Comparison of ENCODE assay signal across 2 cellular contexts in the genomic region with DNA sequence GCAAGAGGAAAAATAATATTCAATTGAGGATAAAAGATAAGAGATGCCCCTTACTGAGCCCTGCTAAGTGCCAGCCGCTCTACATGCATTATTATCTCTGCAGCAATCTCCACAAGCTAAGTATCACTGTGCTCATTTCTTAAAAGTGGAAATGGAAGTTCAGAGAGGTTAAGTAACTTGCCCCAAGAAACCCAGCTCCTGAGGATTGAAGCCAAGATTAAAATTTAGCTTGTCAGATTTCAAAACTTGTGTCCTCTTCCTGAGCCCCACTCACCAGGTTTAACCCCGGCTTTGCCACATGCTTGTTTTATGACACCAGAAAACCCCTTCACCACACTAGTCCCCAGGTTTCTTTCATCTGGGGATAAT.
TF ChIP-seq lines count a peak whose summit lies in the region.

No MANE protein-coding gene starts in this region.

TF ChIP-seq in A549, 52 proteins besides CTCF, POLR2A, EP300 and RAD21:
- TF ChIP-seq HMGXB4 (CRISPR knock-in tag; IDR thresholded peaks at IDR 0.05; ENCODE audit: borderline replicate concordance) (no peak), MAFK (IDR thresholded peaks at IDR 0.05; ENCODE audit: partially characterized antibody) (no peak), RCOR1 (IDR thresholded peaks at IDR 0.05; ENCODE audit: low read depth, low read length) (no peak), EHF (CRISPR knock-in tag; IDR thresholded peaks at IDR 0.05) (no peak), HOXB13 (CRISPR knock-in tag; IDR thresholded peaks at IDR 0.05; ENCODE audit: low read depth) (no peak), CHD2 (IDR thresholded peaks at IDR 0.05; ENCODE audit: low read length, partially characterized antibody) (no peak), HOXB5 (CRISPR knock-in tag; IDR thresholded peaks at IDR 0.05) (no peak), MAX (IDR thresholded peaks at IDR 0.05) (no peak), NPAS2 (CRISPR knock-in tag; IDR thresholded peaks at IDR 0.05; ENCODE audit: borderline replicate concordance) (no peak), FOXS1 (CRISPR knock-in tag; IDR thresholded peaks at IDR 0.05) (no peak)
- TF ChIP-seq, protein P1, sequence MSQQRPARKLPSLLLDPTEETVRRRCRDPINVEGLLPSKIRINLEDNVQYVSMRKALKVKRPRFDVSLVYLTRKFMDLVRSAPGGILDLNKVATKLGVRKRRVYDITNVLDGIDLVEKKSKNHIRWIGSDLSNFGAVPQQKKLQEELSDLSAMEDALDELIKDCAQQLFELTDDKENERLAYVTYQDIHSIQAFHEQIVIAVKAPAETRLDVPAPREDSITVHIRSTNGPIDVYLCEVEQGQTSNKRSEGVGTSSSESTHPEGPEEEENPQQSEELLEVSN (IDR thresholded peaks at IDR 0.05; ENCODE audit: borderline replicate concordance, low read depth): no peak

TF ChIP-seq in HCT116, 20 proteins besides CTCF, POLR2A, EP300 and RAD21 (continued from another document):
- TF ChIP-seq ZBTB33 (IDR thresholded peaks at IDR 0.05; ENCODE audit: extremely low read depth, insufficient replicate concordance, low read length) (no peak), SRF (IDR thresholded peaks at IDR 0.05; ENCODE audit: low read depth) (no peak), CBX3 (IDR thresholded peaks at IDR 0.05; ENCODE audit: low read depth) (no peak), JUND (IDR thresholded peaks at IDR 0.05) (no peak), REST (IDR thresholded peaks at IDR 0.05; ENCODE audit: low read depth) (no peak), FOSL1 (IDR thresholded peaks at IDR 0.05; ENCODE audit: low read depth) (no peak), ZFX (IDR thresholded peaks at IDR 0.05) (no peak), EGR1 (IDR thresholded peaks at IDR 0.05; ENCODE audit: low read depth) (no peak), YY1 (IDR thresholded peaks at IDR 0.05; ENCODE audit: extremely low read depth, insufficient replicate concordance, low read depth, low read length) (no peak), SIN3A (IDR thresholded peaks at IDR 0.05; ENCODE audit: low read depth) (no peak)
